In the genomic region with DNA sequence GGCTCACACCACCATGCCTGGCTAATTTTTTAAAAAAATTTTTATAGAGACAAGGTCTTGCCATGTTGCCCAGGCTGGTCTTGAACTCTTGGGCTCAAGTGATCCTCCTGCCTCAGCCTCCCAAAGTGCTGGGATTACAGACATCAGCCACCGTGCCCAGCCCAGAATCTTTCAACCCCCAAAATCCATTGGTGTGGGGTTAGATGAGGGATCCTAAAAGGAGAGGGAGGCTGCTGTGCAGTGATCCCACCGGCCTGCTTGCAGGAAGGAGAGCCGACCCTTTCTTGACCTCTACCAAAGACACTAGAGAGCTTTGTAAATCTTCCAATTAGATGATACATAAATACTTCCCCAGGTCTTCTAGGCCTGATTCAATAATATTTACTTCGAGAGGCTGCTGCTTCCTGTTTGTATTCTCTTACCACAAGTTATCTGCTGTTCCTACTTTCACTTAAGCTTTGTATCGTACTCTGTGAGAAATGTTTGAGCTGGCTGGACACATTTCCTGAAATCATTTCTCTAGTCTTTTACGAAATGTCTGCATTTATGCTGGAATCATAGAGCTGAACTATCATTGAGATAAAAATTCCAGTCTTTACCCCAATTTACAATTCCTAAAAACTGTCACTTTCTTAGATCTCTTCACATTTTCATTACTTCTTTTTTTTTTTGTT, we compare ENCODE assay signal across 1 cellular context.
TF ChIP-seq lines count a peak whose summit lies in the region.

No MANE protein-coding gene starts in this region.

TF ChIP-seq in K562, 482 proteins besides CTCF, POLR2A, EP300 and RAD21 (continued from another document and continues in another):
- TF ChIP-seq NFXL1 (CRISPR knock-in tag; IDR thresholded peaks at IDR 0.05) (no peak), GTF2A2 (tag; IDR thresholded peaks at IDR 0.05) (no peak), L3MBTL2 (IDR thresholded peaks at IDR 0.05) (peak; percentile 24; the same call in 1 of the 2 replicates), KAT7 (CRISPR knock-in tag; IDR thresholded peaks at IDR 0.05; ENCODE audit: borderline replicate concordance) (no peak), ASH1L (IDR thresholded peaks at IDR 0.05; ENCODE audit: borderline replicate concordance, low read depth, partially characterized antibody) (no peak), ZEB2 (IDR thresholded peaks at IDR 0.05) (0 out of 2 replicates have a peak, but pooled peaks have one; percentile 16), ZC3H4 (CRISPR knock-in tag; IDR thresholded peaks at IDR 0.05; ENCODE audit: borderline replicate concordance) (no peak), CREM (IDR thresholded peaks at IDR 0.05; ENCODE audit: low read depth) (no peak), STAT5B (CRISPR knock-in tag; IDR thresholded peaks at IDR 0.05) (no peak), ZNF644 (tag; IDR thresholded peaks at IDR 0.05; ENCODE audit: low read depth) (no peak), SMAD1 (IDR thresholded peaks at IDR 0.05; ENCODE audit: low read depth, low read length, partially characterized antibody) (no peak), NFATC3 (IDR thresholded peaks at IDR 0.05) (no peak), OTX1 (CRISPR knock-in tag; IDR thresholded peaks at IDR 0.05) (no peak), RBM39 (optimal IDR thresholded peaks at IDR 0.05; ENCODE audit: low read depth, low read length) (no peak), PCBP1 (IDR thresholded peaks at IDR 0.05; ENCODE audit: low read depth, low read length, poor library complexity, severe bottlenecking) (no peak), PHF21A (IDR thresholded peaks at IDR 0.05; ENCODE audit: borderline replicate concordance, low read depth) (no peak), MYC (IDR thresholded peaks at IDR 0.05; ENCODE audit: low read depth, low read length) (no peak), MYC (CRISPR knock-in tag; IDR thresholded peaks at IDR 0.05; ENCODE audit: borderline replicate concordance, low read depth) (no peak), PPARD (CRISPR knock-in tag; IDR thresholded peaks at IDR 0.05) (no peak), NBN (IDR thresholded peaks at IDR 0.05; ENCODE audit: low read depth) (no peak), SRSF7 (optimal IDR thresholded peaks at IDR 0.05; ENCODE audit: low read depth, low read length) (no peak), FOXM1 (IDR thresholded peaks at IDR 0.05; ENCODE audit: low read depth) (no peak), FOXM1 (CRISPR knock-in tag; IDR thresholded peaks at IDR 0.05; ENCODE audit: low read depth) (no peak), NR2C1 (IDR thresholded peaks at IDR 0.05) (no peak), NR2C1 (tag; IDR thresholded peaks at IDR 0.05) (peak; percentile 5; the same call in 1 of the 2 replicates), MYBL2 (IDR thresholded peaks at IDR 0.05; ENCODE audit: low read depth) (no peak), MYBL2 (CRISPR knock-in tag; IDR thresholded peaks at IDR 0.05; ENCODE audit: borderline replicate concordance) (no peak), FUS (optimal IDR thresholded peaks at IDR 0.05; ENCODE audit: low read depth, low read length) (no peak), TAF15 (IDR thresholded peaks at IDR 0.05; ENCODE audit: low read depth, low read length) (no peak), ZNF699 (CRISPR knock-in tag; IDR thresholded peaks at IDR 0.05; ENCODE audit: insufficient replicate concordance) (no peak), ZKSCAN8 (CRISPR knock-in tag; IDR thresholded peaks at IDR 0.05) (0 out of 2 replicates have a peak, but pooled peaks have one; percentile 21), DDX20 (tag; IDR thresholded peaks at IDR 0.05; ENCODE audit: low read depth) (peak; percentile 42; the same call in 1 of the 2 replicates), CTBP1 (IDR thresholded peaks at IDR 0.05; ENCODE audit: borderline replicate concordance) (no peak), SOX6 (IDR thresholded peaks at IDR 0.05) (peak; percentile 47; the same call in 1 of the 2 replicates), ZNF717 (CRISPR knock-in tag; IDR thresholded peaks at IDR 0.05) (no peak), PTTG1 (tag; IDR thresholded peaks at IDR 0.05; ENCODE audit: low read depth) (no peak), ZNF12 (CRISPR knock-in tag; IDR thresholded peaks at IDR 0.05) (no peak)
- TF ChIP-seq, protein P1, sequence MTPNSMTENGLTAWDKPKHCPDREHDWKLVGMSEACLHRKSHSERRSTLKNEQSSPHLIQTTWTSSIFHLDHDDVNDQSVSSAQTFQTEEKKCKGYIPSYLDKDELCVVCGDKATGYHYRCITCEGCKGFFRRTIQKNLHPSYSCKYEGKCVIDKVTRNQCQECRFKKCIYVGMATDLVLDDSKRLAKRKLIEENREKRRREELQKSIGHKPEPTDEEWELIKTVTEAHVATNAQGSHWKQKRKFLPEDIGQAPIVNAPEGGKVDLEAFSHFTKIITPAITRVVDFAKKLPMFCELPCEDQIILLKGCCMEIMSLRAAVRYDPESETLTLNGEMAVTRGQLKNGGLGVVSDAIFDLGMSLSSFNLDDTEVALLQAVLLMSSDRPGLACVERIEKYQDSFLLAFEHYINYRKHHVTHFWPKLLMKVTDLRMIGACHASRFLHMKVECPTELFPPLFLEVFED (CRISPR knock-in tag; conservative IDR thresholded peaks at IDR 0.05), result no peak
- TF ChIP-seq, protein P2, sequence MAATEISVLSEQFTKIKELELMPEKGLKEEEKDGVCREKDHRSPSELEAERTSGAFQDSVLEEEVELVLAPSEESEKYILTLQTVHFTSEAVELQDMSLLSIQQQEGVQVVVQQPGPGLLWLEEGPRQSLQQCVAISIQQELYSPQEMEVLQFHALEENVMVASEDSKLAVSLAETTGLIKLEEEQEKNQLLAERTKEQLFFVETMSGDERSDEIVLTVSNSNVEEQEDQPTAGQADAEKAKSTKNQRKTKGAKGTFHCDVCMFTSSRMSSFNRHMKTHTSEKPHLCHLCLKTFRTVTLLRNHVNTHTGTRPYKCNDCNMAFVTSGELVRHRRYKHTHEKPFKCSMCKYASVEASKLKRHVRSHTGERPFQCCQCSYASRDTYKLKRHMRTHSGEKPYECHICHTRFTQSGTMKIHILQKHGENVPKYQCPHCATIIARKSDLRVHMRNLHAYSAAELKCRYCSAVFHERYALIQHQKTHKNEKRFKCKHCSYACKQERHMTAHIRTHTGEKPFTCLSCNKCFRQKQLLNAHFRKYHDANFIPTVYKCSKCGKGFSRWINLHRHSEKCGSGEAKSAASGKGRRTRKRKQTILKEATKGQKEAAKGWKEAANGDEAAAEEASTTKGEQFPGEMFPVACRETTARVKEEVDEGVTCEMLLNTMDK (IDR thresholded peaks at IDR 0.05; ENCODE audit: borderline replicate concordance, insufficient read depth, low read depth, low read length, poor library complexity, severe bottlenecking), result no peak
- TF ChIP-seq, protein P3, sequence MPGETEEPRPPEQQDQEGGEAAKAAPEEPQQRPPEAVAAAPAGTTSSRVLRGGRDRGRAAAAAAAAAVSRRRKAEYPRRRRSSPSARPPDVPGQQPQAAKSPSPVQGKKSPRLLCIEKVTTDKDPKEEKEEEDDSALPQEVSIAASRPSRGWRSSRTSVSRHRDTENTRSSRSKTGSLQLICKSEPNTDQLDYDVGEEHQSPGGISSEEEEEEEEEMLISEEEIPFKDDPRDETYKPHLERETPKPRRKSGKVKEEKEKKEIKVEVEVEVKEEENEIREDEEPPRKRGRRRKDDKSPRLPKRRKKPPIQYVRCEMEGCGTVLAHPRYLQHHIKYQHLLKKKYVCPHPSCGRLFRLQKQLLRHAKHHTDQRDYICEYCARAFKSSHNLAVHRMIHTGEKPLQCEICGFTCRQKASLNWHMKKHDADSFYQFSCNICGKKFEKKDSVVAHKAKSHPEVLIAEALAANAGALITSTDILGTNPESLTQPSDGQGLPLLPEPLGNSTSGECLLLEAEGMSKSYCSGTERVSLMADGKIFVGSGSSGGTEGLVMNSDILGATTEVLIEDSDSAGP (CRISPR knock-in tag; IDR thresholded peaks at IDR 0.05), result no peak
- TF ChIP-seq, protein P4, sequence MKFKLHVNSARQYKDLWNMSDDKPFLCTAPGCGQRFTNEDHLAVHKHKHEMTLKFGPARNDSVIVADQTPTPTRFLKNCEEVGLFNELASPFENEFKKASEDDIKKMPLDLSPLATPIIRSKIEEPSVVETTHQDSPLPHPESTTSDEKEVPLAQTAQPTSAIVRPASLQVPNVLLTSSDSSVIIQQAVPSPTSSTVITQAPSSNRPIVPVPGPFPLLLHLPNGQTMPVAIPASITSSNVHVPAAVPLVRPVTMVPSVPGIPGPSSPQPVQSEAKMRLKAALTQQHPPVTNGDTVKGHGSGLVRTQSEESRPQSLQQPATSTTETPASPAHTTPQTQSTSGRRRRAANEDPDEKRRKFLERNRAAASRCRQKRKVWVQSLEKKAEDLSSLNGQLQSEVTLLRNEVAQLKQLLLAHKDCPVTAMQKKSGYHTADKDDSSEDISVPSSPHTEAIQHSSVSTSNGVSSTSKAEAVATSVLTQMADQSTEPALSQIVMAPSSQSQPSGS (CRISPR knock-in tag; IDR thresholded peaks at IDR 0.05), result no peak
- TF ChIP-seq, protein P5, sequence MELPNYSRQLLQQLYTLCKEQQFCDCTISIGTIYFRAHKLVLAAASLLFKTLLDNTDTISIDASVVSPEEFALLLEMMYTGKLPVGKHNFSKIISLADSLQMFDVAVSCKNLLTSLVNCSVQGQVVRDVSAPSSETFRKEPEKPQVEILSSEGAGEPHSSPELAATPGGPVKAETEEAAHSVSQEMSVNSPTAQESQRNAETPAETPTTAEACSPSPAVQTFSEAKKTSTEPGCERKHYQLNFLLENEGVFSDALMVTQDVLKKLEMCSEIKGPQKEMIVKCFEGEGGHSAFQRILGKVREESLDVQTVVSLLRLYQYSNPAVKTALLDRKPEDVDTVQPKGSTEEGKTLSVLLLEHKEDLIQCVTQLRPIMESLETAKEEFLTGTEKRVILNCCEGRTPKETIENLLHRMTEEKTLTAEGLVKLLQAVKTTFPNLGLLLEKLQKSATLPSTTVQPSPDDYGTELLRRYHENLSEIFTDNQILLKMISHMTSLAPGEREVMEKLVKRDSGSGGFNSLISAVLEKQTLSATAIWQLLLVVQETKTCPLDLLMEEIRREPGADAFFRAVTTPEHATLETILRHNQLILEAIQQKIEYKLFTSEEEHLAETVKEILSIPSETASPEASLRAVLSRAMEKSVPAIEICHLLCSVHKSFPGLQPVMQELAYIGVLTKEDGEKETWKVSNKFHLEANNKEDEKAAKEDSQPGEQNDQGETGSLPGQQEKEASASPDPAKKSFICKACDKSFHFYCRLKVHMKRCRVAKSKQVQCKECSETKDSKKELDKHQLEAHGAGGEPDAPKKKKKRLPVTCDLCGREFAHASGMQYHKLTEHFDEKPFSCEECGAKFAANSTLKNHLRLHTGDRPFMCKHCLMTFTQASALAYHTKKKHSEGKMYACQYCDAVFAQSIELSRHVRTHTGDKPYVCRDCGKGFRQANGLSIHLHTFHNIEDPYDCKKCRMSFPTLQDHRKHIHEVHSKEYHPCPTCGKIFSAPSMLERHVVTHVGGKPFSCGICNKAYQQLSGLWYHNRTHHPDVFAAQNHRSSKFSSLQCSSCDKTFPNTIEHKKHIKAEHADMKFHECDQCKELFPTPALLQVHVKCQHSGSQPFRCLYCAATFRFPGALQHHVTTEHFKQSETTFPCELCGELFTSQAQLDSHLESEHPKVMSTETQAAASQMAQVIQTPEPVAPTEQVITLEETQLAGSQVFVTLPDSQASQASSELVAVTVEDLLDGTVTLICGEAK (IDR thresholded peaks at IDR 0.05), result peak; percentile 51; the same call in 1 of the 2 replicates
- TF ChIP-seq, protein P5 (CRISPR knock-in tag; IDR thresholded peaks at IDR 0.05), result no peak
- TF ChIP-seq, protein P6, sequence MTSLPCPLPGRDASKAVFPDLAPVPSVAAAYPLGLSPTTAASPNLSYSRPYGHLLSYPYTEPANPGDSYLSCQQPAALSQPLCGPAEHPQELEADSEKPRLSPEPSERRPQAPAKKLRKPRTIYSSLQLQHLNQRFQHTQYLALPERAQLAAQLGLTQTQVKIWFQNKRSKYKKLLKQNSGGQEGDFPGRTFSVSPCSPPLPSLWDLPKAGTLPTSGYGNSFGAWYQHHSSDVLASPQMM (CRISPR knock-in tag; IDR thresholded peaks at IDR 0.05), result no peak
- TF ChIP-seq, protein P7, sequence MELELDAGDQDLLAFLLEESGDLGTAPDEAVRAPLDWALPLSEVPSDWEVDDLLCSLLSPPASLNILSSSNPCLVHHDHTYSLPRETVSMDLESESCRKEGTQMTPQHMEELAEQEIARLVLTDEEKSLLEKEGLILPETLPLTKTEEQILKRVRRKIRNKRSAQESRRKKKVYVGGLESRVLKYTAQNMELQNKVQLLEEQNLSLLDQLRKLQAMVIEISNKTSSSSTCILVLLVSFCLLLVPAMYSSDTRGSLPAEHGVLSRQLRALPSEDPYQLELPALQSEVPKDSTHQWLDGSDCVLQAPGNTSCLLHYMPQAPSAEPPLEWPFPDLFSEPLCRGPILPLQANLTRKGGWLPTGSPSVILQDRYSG (tag; conservative IDR thresholded peaks at IDR 0.05; ENCODE audit: low read depth), result 0 out of 2 replicates have a peak, but pooled peaks have one; percentile 36
